In genomic region chr12:12561305-12562015, GRCh38 we compare ENCODE assay signal across 1 cellular context.
TF ChIP-seq lines count a peak whose summit lies in the region.

No MANE protein-coding gene starts in this region.

TF ChIP-seq in GM12878, 131 proteins besides CTCF, POLR2A, EP300 and RAD21 (continued from another document and continues in another):
- 0 out of 2 replicates have a peak, but pooled peaks have one; percentile 52 for TF ChIP-seq ZNF687 (IDR thresholded peaks at IDR 0.05)
- peak; percentile 59 for TF ChIP-seq NFIC (IDR thresholded peaks at IDR 0.05; ENCODE audit: low read depth, low read length)
- TF ChIP-seq TCF12 (IDR thresholded peaks at IDR 0.05; ENCODE audit: low read depth, low read length), result 0 out of 2 replicates have a peak, but pooled peaks have one; percentile 17
- TF ChIP-seq SMAD1 (IDR thresholded peaks at IDR 0.05; ENCODE audit: low read depth, partially characterized antibody), result peak; percentile 59
- TF ChIP-seq CHD1 (IDR thresholded peaks at IDR 0.05; ENCODE audit: low read depth, low read length), result peak; percentile 84
- TF ChIP-seq, protein P1, sequence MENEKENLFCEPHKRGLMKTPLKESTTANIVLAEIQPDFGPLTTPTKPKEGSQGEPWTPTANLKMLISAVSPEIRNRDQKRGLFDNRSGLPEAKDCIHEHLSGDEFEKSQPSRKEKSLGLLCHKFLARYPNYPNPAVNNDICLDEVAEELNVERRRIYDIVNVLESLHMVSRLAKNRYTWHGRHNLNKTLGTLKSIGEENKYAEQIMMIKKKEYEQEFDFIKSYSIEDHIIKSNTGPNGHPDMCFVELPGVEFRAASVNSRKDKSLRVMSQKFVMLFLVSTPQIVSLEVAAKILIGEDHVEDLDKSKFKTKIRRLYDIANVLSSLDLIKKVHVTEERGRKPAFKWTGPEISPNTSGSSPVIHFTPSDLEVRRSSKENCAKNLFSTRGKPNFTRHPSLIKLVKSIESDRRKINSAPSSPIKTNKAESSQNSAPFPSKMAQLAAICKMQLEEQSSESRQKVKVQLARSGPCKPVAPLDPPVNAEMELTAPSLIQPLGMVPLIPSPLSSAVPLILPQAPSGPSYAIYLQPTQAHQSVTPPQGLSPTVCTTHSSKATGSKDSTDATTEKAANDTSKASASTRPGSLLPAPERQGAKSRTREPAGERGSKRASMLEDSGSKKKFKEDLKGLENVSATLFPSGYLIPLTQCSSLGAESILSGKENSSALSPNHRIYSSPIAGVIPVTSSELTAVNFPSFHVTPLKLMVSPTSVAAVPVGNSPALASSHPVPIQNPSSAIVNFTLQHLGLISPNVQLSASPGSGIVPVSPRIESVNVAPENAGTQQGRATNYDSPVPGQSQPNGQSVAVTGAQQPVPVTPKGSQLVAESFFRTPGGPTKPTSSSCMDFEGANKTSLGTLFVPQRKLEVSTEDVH (IDR thresholded peaks at IDR 0.05; ENCODE audit: low read depth, partially characterized antibody), result peak; percentile 36
- TF ChIP-seq KAT2A (conservative IDR thresholded peaks at IDR 0.05; ENCODE audit: control insufficient read depth, low read depth, low read length), result no peak
- TF ChIP-seq DPF2 (IDR thresholded peaks at IDR 0.05), result peak; percentile 83
- 0 out of 2 replicates have a peak, but pooled peaks have one; percentile 40 for TF ChIP-seq ATF7 (IDR thresholded peaks at IDR 0.05; ENCODE audit: low read depth)
- peak; percentile 65; the same call in 1 of the 2 replicates for TF ChIP-seq SMARCA5 (IDR thresholded peaks at IDR 0.05)
- no peak for TF ChIP-seq SIX5 (IDR thresholded peaks at IDR 0.05; ENCODE audit: low read depth, low read length, severe bottlenecking)
- TF ChIP-seq, protein P2, sequence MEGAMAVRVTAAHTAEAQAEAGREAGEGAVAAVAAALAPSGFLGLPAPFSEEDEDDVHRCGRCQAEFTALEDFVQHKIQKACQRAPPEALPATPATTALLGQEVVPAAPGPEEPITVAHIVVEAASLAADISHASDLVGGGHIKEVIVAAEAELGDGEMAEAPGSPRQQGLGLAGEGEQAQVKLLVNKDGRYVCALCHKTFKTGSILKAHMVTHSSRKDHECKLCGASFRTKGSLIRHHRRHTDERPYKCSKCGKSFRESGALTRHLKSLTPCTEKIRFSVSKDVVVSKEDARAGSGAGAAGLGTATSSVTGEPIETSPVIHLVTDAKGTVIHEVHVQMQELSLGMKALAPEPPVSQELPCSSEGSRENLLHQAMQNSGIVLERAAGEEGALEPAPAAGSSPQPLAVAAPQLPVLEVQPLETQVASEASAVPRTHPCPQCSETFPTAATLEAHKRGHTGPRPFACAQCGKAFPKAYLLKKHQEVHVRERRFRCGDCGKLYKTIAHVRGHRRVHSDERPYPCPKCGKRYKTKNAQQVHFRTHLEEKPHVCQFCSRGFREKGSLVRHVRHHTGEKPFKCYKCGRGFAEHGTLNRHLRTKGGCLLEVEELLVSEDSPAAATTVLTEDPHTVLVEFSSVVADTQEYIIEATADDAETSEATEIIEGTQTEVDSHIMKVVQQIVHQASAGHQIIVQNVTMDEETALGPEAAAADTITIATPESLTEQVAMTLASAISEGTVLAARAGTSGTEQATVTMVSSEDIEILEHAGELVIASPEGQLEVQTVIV (IDR thresholded peaks at IDR 0.05; ENCODE audit: borderline replicate concordance, partially characterized antibody), result no peak
- TF ChIP-seq ZNF274 (IDR thresholded peaks at IDR 0.05; ENCODE audit: insufficient read depth, insufficient read length), result no peak
- peak; percentile 46; the same call in 1 of the 2 replicates for TF ChIP-seq NKRF (conservative IDR thresholded peaks at IDR 0.05)
- TF ChIP-seq RCOR1 (conservative IDR thresholded peaks at IDR 0.05; ENCODE audit: low read depth, low read length), result no peak
- peak; percentile 87; the same call in 1 of the 2 replicates for TF ChIP-seq GATAD2B (conservative IDR thresholded peaks at IDR 0.05; ENCODE audit: low read depth)
- 0 out of 2 replicates have a peak, but pooled peaks have one; percentile 53 for TF ChIP-seq ATF2 (IDR thresholded peaks at IDR 0.05; ENCODE audit: low read length)
- TF ChIP-seq ZSCAN29 (IDR thresholded peaks at IDR 0.05), result 0 out of 2 replicates have a peak, but pooled peaks have one; percentile 44
- TF ChIP-seq RELA (IDR thresholded peaks at IDR 0.05; ENCODE audit: borderline replicate concordance, partially characterized antibody), result no peak
- no peak for TF ChIP-seq SRF (IDR thresholded peaks at IDR 0.05; ENCODE audit: low read depth in 2 of 2, low read length in 2 of 2)
- no peak; the same call in 1 of the 2 replicates for TF ChIP-seq FOXM1 (IDR thresholded peaks at IDR 0.05; ENCODE audit: low read depth, low read length)
- TF ChIP-seq ATF3 (IDR thresholded peaks at IDR 0.05; ENCODE audit: borderline replicate concordance, extremely low read depth, low read depth, low read length), result no peak
- peak; percentile 96 for TF ChIP-seq MLLT1 (IDR thresholded peaks at IDR 0.05)
- peak; percentile 61 to 64; a peak in 3 of 4 replicates for TF ChIP-seq BHLHE40 (IDR thresholded peaks at IDR 0.05; ENCODE audit: borderline replicate concordance in 1 of 2, low read depth in 2 of 2, low read length in 1 of 2)
- TF ChIP-seq CREM (IDR thresholded peaks at IDR 0.05; ENCODE audit: low read depth), result peak; percentile 19; the same call in 1 of the 2 replicates
- TF ChIP-seq STAT1 (conservative IDR thresholded peaks at IDR 0.05), result peak; percentile 59; the same call in 1 of the 2 replicates
- peak; percentile 80 for TF ChIP-seq POLR2AphosphoS5 (IDR thresholded peaks at IDR 0.05; ENCODE audit: low read length)
- TF ChIP-seq YY1 (IDR thresholded peaks at IDR 0.05; ENCODE audit: low read depth, low read length), result peak; percentile 7; the same call in 1 of the 2 replicates
- peak; percentile 73; the same call in 2 of the 3 replicates for TF ChIP-seq POU2F2 (IDR thresholded peaks at IDR 0.05; ENCODE audit: borderline replicate concordance, low read depth, low read length)
- TF ChIP-seq BACH1 (IDR thresholded peaks at IDR 0.05; ENCODE audit: borderline replicate concordance), result peak; percentile 94; the same call in 1 of the 2 replicates
- 0 out of 2 replicates have a peak, but pooled peaks have one; percentile 28 for TF ChIP-seq PML (IDR thresholded peaks at IDR 0.05; ENCODE audit: low read length)
- peak in 1 of 2 experiments; percentile 52; a peak in 1 of 3 replicates for TF ChIP-seq EGR1 (IDR thresholded peaks at IDR 0.05; ENCODE audit: borderline replicate concordance in 1 of 2, low read depth in 2 of 2, low read length in 2 of 2)
- TF ChIP-seq ZNF592 (IDR thresholded peaks at IDR 0.05), result peak; percentile 37; the same call in 1 of the 2 replicates
